Comparison of ENCODE assay signal across 13 cellular contexts in the genomic region with DNA sequence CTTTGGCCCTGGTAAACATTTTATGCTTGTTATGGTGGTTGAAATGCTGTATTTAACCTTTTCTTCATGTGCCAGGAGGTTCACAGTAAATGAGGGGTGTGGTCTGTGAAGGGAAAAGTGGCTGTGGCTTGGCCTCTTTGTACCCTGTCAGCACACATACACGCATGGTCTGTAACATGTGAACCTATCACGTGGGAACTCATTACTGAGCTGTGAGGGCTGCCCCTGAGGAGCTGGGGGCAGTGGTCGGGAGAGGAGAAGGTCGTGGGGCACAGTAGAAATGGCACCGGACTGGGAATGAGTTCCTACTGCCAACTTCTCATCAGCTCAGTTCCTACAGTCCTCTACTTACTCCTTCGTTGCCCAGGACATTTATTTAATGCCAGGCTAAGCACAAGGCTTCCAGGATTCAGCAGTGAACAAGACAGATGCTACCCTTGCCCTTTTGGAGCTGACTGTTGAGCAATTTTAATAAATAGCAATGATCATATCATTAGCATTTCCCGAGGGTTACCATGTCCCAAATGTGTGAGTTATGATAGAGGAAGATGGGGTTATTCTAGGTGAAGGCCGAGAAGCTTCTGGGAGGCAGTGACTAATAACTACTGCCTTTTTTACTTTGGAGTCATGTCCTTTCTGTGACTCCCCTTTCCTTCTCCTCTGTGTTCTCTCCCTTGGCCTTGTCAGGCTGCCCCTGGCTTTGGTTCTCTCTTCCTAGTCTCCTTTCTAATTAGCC. TPM values are rescaled to one million over a fixed set of nuclear protein-coding genes. Genes with fewer than 3 reads are reported as not detected.
A peak's percentile ranks its signal among the peaks of the same experiment; 100 is the strongest.
DNase-seq lines count a peak whose midpoint lies in the region; ATAC-seq lines count a peak whose summit lies in the region.
"Had no signal": no experiment of that assay in that cellular context is flagged by ENCODE, and none has a peak within 500 bp of the region (broad histone marks: within the 10 kb centered on the region; RNA-seq: fewer than 3 reads in every experiment).

No MANE protein-coding gene starts in this region.

- no peak for ATAC-seq in GM21381 (IDR thresholded peaks at IDR 0.05; ENCODE audit: unreplicated experiment)

- DNase-seq in A172 (ENCODE audit: low spot score) = peak; percentile 74
- DNase-seq in RKO (ENCODE audit: low spot score) = peak; percentile 28
- DNase-seq in fibroblast of gingiva (ENCODE audit: low read depth) = peak; percentile 90
- peak; percentile 45 for DNase-seq in myocyte (ENCODE audit: low read depth)
- DNase-seq in DMS 273 treated with DMSO at 0.1 percent for 48 hours (lab: John Stamatoyannopoulos, UW) = no peak
- DNase-seq in 8988T = no peak
- no peak for DNase-seq in amygdala (lab: John Stamatoyannopoulos, UW)
- DNase-seq: activated CD4-positive, alpha-beta T cell treated with anti-CD3 and anti-CD28 coated beads, Interleukin-2, amount 10 ng/mL, durations not matched to agents 24 days and 14 days; activated naive CD4-positive, alpha-beta T cell treated with anti-CD3 and anti-CD28 coated beads, Interleukin-2, amount 50 U/mL, for 16 hours; GF-D8; Kasumi-1; NCI-H526 had no signal

RNA-seq across cellular contexts. Expression of a gene that starts 38.8 kb away (rescaled TPM):
- 73.0 and 84.2 TPM in 2 replicates for total RNA-seq in A172 (2014; rRNA removed; shearing (Covaris generic))
- total RNA-seq in myocyte = 51.4 and 65.3 TPM in 2 replicates
- polyA plus RNA-seq in myocyte (2012) = 43.2 TPM

Comparison
In these comparisons a context has a peak if more than half of its experiments do, and no peak if none do; other contexts are left out.
1. DNase-seq: peak in A172 (single experiment), RKO (single experiment), fibroblast of gingiva (single experiment) and myocyte (single experiment); none in DMS 273 treated with DMSO at 0.1 percent for 48 hours (single experiment), 8988T (single experiment) and amygdala (0 of 56).